11 cellular contexts compared by ENCODE assay signal in the genomic region with DNA sequence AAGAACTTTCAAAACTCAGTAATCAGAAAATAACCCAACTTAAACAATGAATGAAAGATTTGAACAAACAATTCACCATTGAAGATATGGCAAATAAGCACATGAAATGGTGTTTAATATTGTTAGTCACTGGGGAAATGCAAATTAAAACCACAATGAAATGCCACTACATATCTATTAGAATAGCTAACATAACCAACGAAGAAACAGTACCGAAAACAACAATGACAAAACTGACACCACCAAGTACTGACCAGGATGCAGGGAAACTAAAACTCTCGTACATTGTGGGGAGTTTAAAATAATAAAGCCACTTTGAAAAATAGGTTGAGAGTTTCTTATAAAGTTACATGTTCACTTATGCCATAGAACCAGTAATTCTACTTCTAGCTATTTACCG.
DNase-seq lines count a peak whose midpoint lies in the region; ATAC-seq and TF ChIP-seq lines count a peak whose summit lies in the region.
"Had no signal": no experiment of that assay in that cellular context is flagged by ENCODE, and none has a peak within 500 bp of the region (broad histone marks: within the 10 kb centered on the region; RNA-seq: fewer than 3 reads in every experiment).

No MANE protein-coding gene starts in this region.

- H3K36me3 Mint-ChIP-seq in natural killer cell (no peaks in the 10 kb centered on the region), CD14-positive monocyte (no peaks in the 10 kb centered on the region)

- DNase-seq in GDM1 (lab: John Stamatoyannopoulos, UW) (no peak), natural killer cell (no peak), CD14-positive monocyte (ENCODE audit: low spot score) (no peak)
- no peak for DNase-seq in effector CD4-positive, alpha-beta T cell
- DNase-seq: activated T-cell treated with anti-CD3 and anti-CD28 coated beads, Interleukin-2, amount 50 U/mL, for 72 hours; DMS79; psoas muscle had no signal

- intact Hi-C loops in natural killer cell (cut with micrococcal nuclease) (no loop called here), CD14-positive monocyte (cut with micrococcal nuclease) (no loop called here)

- H3K27ac Mint-ChIP-seq in natural killer cell (no peak overlapping the region), CD14-positive monocyte (no peak overlapping the region)
- H3K27ac Mint-ChIP-seq: activated T-cell treated with anti-CD3 and anti-CD28 coated beads, Interleukin-2, amount 50 U/mL, for 72 hours had no signal

- peak; percentile 76 for ATAC-seq in GM18520 (IDR thresholded peaks at IDR 0.05; ENCODE audit: unreplicated experiment)
- peak; percentile 77 for ATAC-seq in GM21423 (IDR thresholded peaks at IDR 0.05; ENCODE audit: unreplicated experiment)
- ATAC-seq in HG02970 (IDR thresholded peaks at IDR 0.05; ENCODE audit: low FRiP score, unreplicated experiment) = peak; percentile 77
- ATAC-seq in HG03521 (IDR thresholded peaks at IDR 0.05; ENCODE audit: unreplicated experiment) = peak; percentile 83
- no peak for ATAC-seq in natural killer cell
- ATAC-seq: activated T-cell treated with anti-CD3 and anti-CD28 coated beads, Interleukin-2, amount 50 U/mL, for 72 hours; psoas muscle had no signal

- no peak for TF ChIP-seq CTCF in natural killer cell (IDR thresholded peaks at IDR 0.05)
- TF ChIP-seq CTCF in CD14-positive monocyte (IDR thresholded peaks at IDR 0.05) = no peak

- H3K27me3 Mint-ChIP-seq in natural killer cell (ENCODE audit: low read depth in 2 of 2) (peaks cover 14 to 19% of the 10 kb centered on the region in 2 donors), CD14-positive monocyte (ENCODE audit: low read depth in 3 of 3) (peaks cover 1 to 5% (median 4%) of the 10 kb centered on the region in 3 donors)

- H3K4me3 Mint-ChIP-seq in natural killer cell = no peak overlapping the region
- H3K4me3 Mint-ChIP-seq in CD14-positive monocyte = no peak overlapping the region
- H3K4me3 Mint-ChIP-seq: activated T-cell treated with anti-CD3 and anti-CD28 coated beads, Interleukin-2, amount 50 U/mL, for 72 hours had no signal

- no peaks in the 10 kb centered on the region for H3K9me3 Mint-ChIP-seq in natural killer cell
- H3K9me3 Mint-ChIP-seq in CD14-positive monocyte = peaks cover 0 to 5% (median 1%) of the 10 kb centered on the region in 7 donors
- H3K9me3 Mint-ChIP-seq: activated T-cell treated with anti-CD3 and anti-CD28 coated beads, Interleukin-2, amount 50 U/mL, for 72 hours had no signal

- H3K4me1 Mint-ChIP-seq in natural killer cell (no peaks in the 10 kb centered on the region), CD14-positive monocyte (no peaks in the 10 kb centered on the region)

Comparison
In these comparisons a context has a peak if more than half of its experiments do, and no peak if none do; other contexts are left out.
1. ATAC-seq: peak in GM18520 (single experiment), GM21423 (single experiment), HG02970 (single experiment) and HG03521 (single experiment); none in natural killer cell (0 of 3).